11 cellular contexts compared by ENCODE assay signal in genomic region chr13:112724788-112725345, GRCh38. TPM values are rescaled to one million over a fixed set of nuclear protein-coding genes. Genes with fewer than 3 reads are reported as not detected.
DNase-seq lines count a peak whose midpoint lies in the region; ATAC-seq and TF ChIP-seq lines count a peak whose summit lies in the region.
"Had no signal": no experiment of that assay in that cellular context is flagged by ENCODE, and none has a peak within 500 bp of the region (broad histone marks: within the 10 kb centered on the region; RNA-seq: fewer than 3 reads in every experiment).

No MANE protein-coding gene starts in this region.

- no peak overlapping the region for H2BK5ac ChIP-seq in trophoblast cell (ENCODE audit: low read depth, low read length, poor library complexity)

- no peak overlapping the region for H3K4me2 ChIP-seq in trophoblast cell (ENCODE audit: low read length)

- no peak overlapping the region for H4K12ac ChIP-seq in trophoblast cell (ENCODE audit: low read depth, low read length)

- no peak overlapping the region for H2BK120ac ChIP-seq in trophoblast cell (ENCODE audit: insufficient read depth, low read length, poor library complexity)

- H3K27me3 Mint-ChIP-seq in Calu3 (ENCODE audit: unreplicated experiment), result no peaks in the 10 kb centered on the region
- H3K27me3 Mint-ChIP-seq: CD4-positive, alpha-beta memory T cell had no signal

- no peak overlapping the region for H3K9ac ChIP-seq in trophoblast cell (ENCODE audit: low read length)

- H3K9me3 ChIP-seq in trophoblast cell (ENCODE audit: insufficient read depth, low read depth, low read length), result peaks cover 2% of the 10 kb centered on the region

- H2AK5ac ChIP-seq in trophoblast cell (ENCODE audit: low read length), result peak overlapping the region; percentile 10

- no peak for DNase-seq in Calu3
- peak; percentile 53 for DNase-seq in HPDE6-E6E7 (ENCODE audit: extremely low spot score)
- DNase-seq in dorsolateral prefrontal cortex, result peak in 2 of 10 donors; percentile 26 to 34
- peak in 1 of 2 donors; percentile 32 for DNase-seq in trophoblast cell
- DNase-seq in foreskin fibroblast, result no peak
- no peak for DNase-seq in cortex of kidney (lab: John Stamatoyannopoulos, UW)
- DNase-seq: activated T-cell treated with anti-CD3 and anti-CD28 coated beads, Interleukin-2, amount 50 U/mL, for 1 hour; stimulated activated CD4-positive, alpha-beta T cell treated with anti-CD3 and anti-CD28 coated beads, Interleukin-2, amount 100 ng/mL, for 48 hours had no signal

- no peak overlapping the region for H2AFZ ChIP-seq in trophoblast cell (ENCODE audit: insufficient read depth, low read length, poor library complexity)

- H3K18ac ChIP-seq in trophoblast cell (ENCODE audit: low read length), result peak overlapping the region; percentile 13

- peaks cover 0 to 3% of the 10 kb centered on the region in 2 experiments for H3K36me3 ChIP-seq in trophoblast cell (ENCODE audit: control insufficient read depth in 1 of 2, insufficient read depth in 2 of 2, low read length in 2 of 2)

- no TSS peak for BruUV-seq in Calu3 (replicated peaks; lab: Mats Ljungman, UMichigan)

- H2BK12ac ChIP-seq in trophoblast cell (ENCODE audit: low read length), result peak overlapping the region; percentile 7

- H3K23ac ChIP-seq in trophoblast cell (ENCODE audit: low read length), result no peak overlapping the region

- H3K4me1 ChIP-seq in trophoblast cell (ENCODE audit: control insufficient read depth in 1 of 2, insufficient read depth in 2 of 2, low read length in 2 of 2), result peaks cover 33 to 38% of the 10 kb centered on the region in 2 experiments

- peak overlapping the region; percentile 10 for H4K91ac ChIP-seq in trophoblast cell (ENCODE audit: low read depth, low read length)

- intact Hi-C loops in Calu3 (cut with micrococcal nuclease; ENCODE audit: unreplicated experiment) (no loop called here), dorsolateral prefrontal cortex (cut with DNase I) (no loop called here)

- H3K4me3 ChIP-seq in dorsolateral prefrontal cortex (peak overlapping the region in 1 of 59 donors; percentile 45), trophoblast cell (ENCODE audit: low read depth, low read length) (no peak overlapping the region), foreskin fibroblast (ENCODE audit: low read depth in 1 of 2, low read length in 2 of 2) (no peak overlapping the region)

- WGBS in trophoblast cell (ENCODE audit: extremely low coverage, insufficient coverage, insufficient read length), result no CpG with 5 or more reads among the region's 12 CpGs

- peak overlapping the region; percentile 30 for H3K4me3 Mint-ChIP-seq in Calu3 (ENCODE audit: low read depth, unreplicated experiment)

- H3K4ac ChIP-seq in trophoblast cell (ENCODE audit: low read depth, low read length), result peak overlapping the region; percentile 50

- H3K27me3 ChIP-seq in dorsolateral prefrontal cortex (no peaks in the 10 kb centered on the region), trophoblast cell (ENCODE audit: insufficient read depth, low read length) (no peaks in the 10 kb centered on the region)

- H3K4me1 Mint-ChIP-seq in Calu3 (ENCODE audit: low read depth, unreplicated experiment), result peaks cover 39% of the 10 kb centered on the region

- no peak overlapping the region for H4K8ac ChIP-seq in trophoblast cell (ENCODE audit: low read depth, low read length)

- no peak overlapping the region for H3K14ac ChIP-seq in trophoblast cell (ENCODE audit: low read length)

- H3K36me3 Mint-ChIP-seq in Calu3 (ENCODE audit: insufficient read depth, unreplicated experiment), result peaks cover 14% of the 10 kb centered on the region
- H3K36me3 Mint-ChIP-seq: CD4-positive, alpha-beta memory T cell had no signal

- no peaks in the 10 kb centered on the region for H3K9me3 Mint-ChIP-seq in Calu3 (ENCODE audit: low read depth, unreplicated experiment)
- H3K9me3 Mint-ChIP-seq: CD4-positive, alpha-beta memory T cell had no signal

- peaks cover 26% of the 10 kb centered on the region for H3K79me2 ChIP-seq in trophoblast cell (ENCODE audit: control insufficient read depth, insufficient read depth, low read length, poor library complexity)

- TF ChIP-seq CTCF in Calu3 (IDR thresholded peaks at IDR 0.05; ENCODE audit: unreplicated experiment), result no peak
- no peak for TF ChIP-seq CTCF in dorsolateral prefrontal cortex (IDR thresholded peaks at IDR 0.05 in 54 of 56, conservative IDR thresholded peaks at IDR 0.05 in 2 of 56; ENCODE audit: low read depth in 1 of 56, partially characterized antibody in 56 of 56)
- TF ChIP-seq CTCF in foreskin fibroblast (IDR thresholded peaks at IDR 0.05; ENCODE audit: low read depth, low read length), result no peak

- H3K79me1 ChIP-seq in trophoblast cell (ENCODE audit: low read length), result peaks cover 24% of the 10 kb centered on the region

- no peak overlapping the region for H3K27ac Mint-ChIP-seq in Calu3 (ENCODE audit: unreplicated experiment)

- peak overlapping the region in 52 of 59 donors; percentile 0 to 88 (median 74) for H3K27ac ChIP-seq in dorsolateral prefrontal cortex
- no peak overlapping the region for H3K27ac ChIP-seq in trophoblast cell (ENCODE audit: low read depth, low read length)

- no peak for ATAC-seq in HG03457 (IDR thresholded peaks at IDR 0.05; ENCODE audit: unreplicated experiment)
- ATAC-seq in GM21529 (IDR thresholded peaks at IDR 0.05; ENCODE audit: unreplicated experiment), result no peak

- CTCF ChIA-PET in Calu3 (lab: Charles Lee), result no interaction called here

RNA-seq across cellular contexts. Expression of gene ATP11A, which starts 35.0 kb away (rescaled TPM):
- total RNA-seq in Calu3 (2022) (113 and 115 TPM in 2 replicates), dorsolateral prefrontal cortex (100 to 1,000 TPM in 25 of 120 experiments, 10 to 100 TPM in 95; 43.2 to 193 (median 80.8) TPM)
- 28.9 and 29.2 TPM in 2 replicates for polyA plus RNA-seq in trophoblast cell (2013)
